Comparison of ENCODE assay signal across 7 cellular contexts in the genomic region with DNA sequence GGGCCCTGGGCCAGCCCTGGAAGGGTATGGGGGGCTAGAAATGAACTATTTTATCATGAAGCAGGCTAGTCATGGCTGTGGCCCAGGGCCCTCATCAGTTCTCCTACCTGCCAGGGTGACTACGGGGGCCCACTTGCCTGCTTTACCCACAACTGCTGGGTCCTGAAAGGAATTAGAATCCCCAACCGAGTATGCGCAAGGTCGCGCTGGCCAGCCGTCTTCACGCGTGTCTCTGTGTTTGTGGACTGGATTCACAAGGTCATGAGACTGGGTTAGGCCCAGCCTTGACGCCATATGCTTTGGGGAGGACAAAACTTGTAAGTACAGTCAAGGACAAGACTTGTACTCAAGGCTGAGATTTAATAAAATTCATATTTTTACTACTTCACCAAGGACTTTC. TPM values are rescaled to one million over a fixed set of nuclear protein-coding genes. Genes with fewer than 3 reads are reported as not detected.
A peak's percentile ranks its signal among the peaks of the same experiment; 100 is the strongest.
DNase-seq lines count a peak whose midpoint lies in the region; ATAC-seq and TF ChIP-seq lines count a peak whose summit lies in the region.
"Not testable (repeated sequence)": the region's sequence is repeated elsewhere in the genome, so short reads cannot be mapped to it uniquely, and the experiment has no call there.

No MANE protein-coding gene starts in this region.

- not testable (repeated sequence) for H3K4me1 ChIP-seq in lung (ENCODE audit: control insufficient read depth in 2 of 2, insufficient read depth in 2 of 2, low read length in 2 of 2)
- H3K4me1 ChIP-seq in tibial artery, result peaks cover 0 to 10% (median 4%) of the 10 kb centered on the region in 4 donors

- peak; percentile 51 for DNase-seq in activated CD4-positive, alpha-beta T cell treated with anti-CD3 and anti-CD28 coated beads, Interleukin-2, amount 10 ng/mL, durations not matched to agents 24 days and 14 days
- DNase-seq in activated effector memory CD4-positive, alpha-beta T cell treated with Interleukin-2 at 50 U/mL for 16 hours, result peak; percentile 0
- peak; percentile 9 to 14 for DNase-seq in central memory CD8-positive, alpha-beta T cell (ENCODE audit: low spot score in 2 of 2)
- DNase-seq in left ventricle myocardium superior (peak; percentile 22), lung (ENCODE audit: low spot score) (peak; percentile 28), progenitor cell of endocrine pancreas (ENCODE audit: low spot score, unreplicated experiment) (peak; percentile 8), tibial artery (peak; percentile 13 to 65)

- not testable (repeated sequence) for H3K9me3 Mint-ChIP-seq in activated CD4-positive, alpha-beta T cell treated with anti-CD3 and anti-CD28 coated beads, Interleukin-2, amount 10 ng/mL, durations not matched to agents 24 days and 14 days; central memory CD8-positive, alpha-beta T cell; progenitor cell of endocrine pancreas (ENCODE audit: low read depth)

- intact Hi-C loops in activated CD4-positive, alpha-beta T cell treated with anti-CD3 and anti-CD28 coated beads, Interleukin-2, amount 10 ng/mL, durations not matched to agents 24 days and 14 days (cut with micrococcal nuclease); left ventricle myocardium superior (cut with micrococcal nuclease); tibial artery (cut with DNase I; ENCODE audit: low total_unique reads): not testable (repeated sequence)

- not testable (repeated sequence) for H3K4me3 ChIP-seq in lung, tibial artery

- peaks cover 12% of the 10 kb centered on the region for H3K27me3 Mint-ChIP-seq in activated CD4-positive, alpha-beta T cell treated with anti-CD3 and anti-CD28 coated beads, Interleukin-2, amount 10 ng/mL, durations not matched to agents 24 days and 14 days
- not testable (repeated sequence) for H3K27me3 Mint-ChIP-seq in central memory CD8-positive, alpha-beta T cell; progenitor cell of endocrine pancreas

- H3K27ac ChIP-seq in lung (ENCODE audit: low read depth in 1 of 2, low read length in 1 of 2); tibial artery: not testable (repeated sequence)

- H3K4me1 Mint-ChIP-seq in activated CD4-positive, alpha-beta T cell treated with anti-CD3 and anti-CD28 coated beads, Interleukin-2, amount 10 ng/mL, durations not matched to agents 24 days and 14 days; central memory CD8-positive, alpha-beta T cell; progenitor cell of endocrine pancreas (ENCODE audit: low read depth): not testable (repeated sequence)

- H3K36me3 Mint-ChIP-seq in activated CD4-positive, alpha-beta T cell treated with anti-CD3 and anti-CD28 coated beads, Interleukin-2, amount 10 ng/mL, durations not matched to agents 24 days and 14 days (ENCODE audit: low read depth); central memory CD8-positive, alpha-beta T cell (ENCODE audit: insufficient read depth); progenitor cell of endocrine pancreas (ENCODE audit: insufficient read depth): not testable (repeated sequence)

- not testable (repeated sequence) for H3K27ac Mint-ChIP-seq in activated CD4-positive, alpha-beta T cell treated with anti-CD3 and anti-CD28 coated beads, Interleukin-2, amount 10 ng/mL, durations not matched to agents 24 days and 14 days; central memory CD8-positive, alpha-beta T cell (ENCODE audit: low read depth); progenitor cell of endocrine pancreas

- H3K9me3 ChIP-seq in lung (ENCODE audit: control insufficient read depth in 2 of 2, insufficient read depth in 1 of 2, low read length in 1 of 2); tibial artery: not testable (repeated sequence)

- not testable (repeated sequence) for H3K36me3 ChIP-seq in lung (ENCODE audit: control insufficient read depth in 2 of 2, insufficient read depth in 2 of 2, low read length in 2 of 2); tibial artery

- WGBS in lung, 2 donors, result 85 to 88% methylated on average over 8 to 9 of the region's 9 CpGs

- ATAC-seq in central memory CD8-positive, alpha-beta T cell (replicated peaks; ENCODE audit: extremely low read depth, poor library complexity, severe bottlenecking); left ventricle myocardium superior; lung (ENCODE audit: insufficient read depth, low FRiP score): not testable (repeated sequence)

- H3K4me3 Mint-ChIP-seq in activated CD4-positive, alpha-beta T cell treated with anti-CD3 and anti-CD28 coated beads, Interleukin-2, amount 10 ng/mL, durations not matched to agents 24 days and 14 days; central memory CD8-positive, alpha-beta T cell; progenitor cell of endocrine pancreas (ENCODE audit: low read depth): not testable (repeated sequence)

- TF ChIP-seq CTCF in lung (IDR thresholded peaks at IDR 0.05; ENCODE audit: control extremely low read depth, extremely low read depth); progenitor cell of endocrine pancreas (IDR thresholded peaks at IDR 0.05; ENCODE audit: unreplicated experiment); tibial artery (IDR thresholded peaks at IDR 0.05): not testable (repeated sequence)

- not testable (repeated sequence) for H3K27me3 ChIP-seq in lung (ENCODE audit: control insufficient read depth, insufficient read depth)
- peaks cover 0 to 16% of the 10 kb centered on the region in 2 donors for H3K27me3 ChIP-seq in tibial artery

RNA-seq across cellular contexts. Expression of a gene that starts 16.8 kb away (rescaled TPM):
- 1,962 and 2,189 TPM in 2 replicates for total RNA-seq in activated CD4-positive, alpha-beta T cell treated with anti-CD3 and anti-CD28 coated beads, Interleukin-2, amount 10 ng/mL, durations not matched to agents 24 days and 14 days
- 4,234 TPM for total RNA-seq in left ventricle myocardium superior
- total RNA-seq in lung, result 1,000 to 10,000 TPM in 1 of 2 donors, under 1 TPM in 1; under 0.01 to 3,134 TPM
- polyA plus RNA-seq in lung, result not detected
- 3,923 and 3,957 TPM in 2 replicates for total RNA-seq in progenitor cell of endocrine pancreas

RNA-seq across cellular contexts. Expression of a gene that starts 36.6 kb away (rescaled TPM):
- total RNA-seq in activated CD4-positive, alpha-beta T cell treated with anti-CD3 and anti-CD28 coated beads, Interleukin-2, amount 10 ng/mL, durations not matched to agents 24 days and 14 days, result 4.2 and 5.1 TPM in 2 replicates
- total RNA-seq in left ventricle myocardium superior (12.2 TPM), lung (10 to 100 TPM; 54.1 to 83.8 TPM), progenitor cell of endocrine pancreas (100 TPM in 2 replicates)
- polyA plus RNA-seq in lung, result 1 to 10 TPM; 4.3 to 5.7 TPM

Comparison
In these comparisons a context has a peak if more than half of its experiments do, and no peak if none do; other contexts are left out.
1. DNase-seq: peak in every context shown above with its lines; median percentile 51 in activated CD4-positive, alpha-beta T cell treated with anti-CD3 and anti-CD28 coated beads, Interleukin-2, amount 10 ng/mL, durations not matched to agents 24 days and 14 days; 39 in tibial artery; 28 in lung; 22 in left ventricle myocardium superior; 12 in central memory CD8-positive, alpha-beta T cell; 8 in progenitor cell of endocrine pancreas; 0 in activated effector memory CD4-positive, alpha-beta T cell treated with Interleukin-2 at 50 U/mL for 16 hours.